ENCODE assay signal across 12 cellular contexts in the genomic region with DNA sequence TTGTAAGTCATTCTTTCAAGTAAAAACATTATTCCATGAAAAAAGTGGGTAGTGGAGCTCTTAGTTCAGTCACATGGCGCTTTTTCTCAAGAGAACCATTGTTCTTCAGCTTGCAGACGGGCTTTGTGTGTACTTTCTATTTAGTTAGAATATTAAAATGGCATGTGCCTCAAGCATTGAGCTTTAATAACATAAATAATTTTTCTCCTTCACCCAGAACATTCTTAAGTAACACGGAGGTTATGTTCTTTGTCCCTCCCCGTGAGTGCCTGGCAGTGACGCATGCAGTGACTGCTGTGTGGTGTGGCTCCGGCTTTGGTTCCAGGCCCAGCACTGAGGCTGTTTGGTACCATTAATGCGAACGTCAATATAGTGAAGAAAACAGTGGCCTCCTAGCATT.
"Had no signal": no experiment of that assay in that cellular context is flagged by ENCODE, and none has a peak within 500 bp of the region (broad histone marks: within the 10 kb centered on the region; RNA-seq: fewer than 3 reads in every experiment).

No MANE protein-coding gene starts in this region.

- H3K9me3 Mint-ChIP-seq: activated CD8-positive, alpha-beta T cell treated with anti-CD3 and anti-CD28 coated beads for 36 hours; natural killer cell; T-helper 2 cell treated with Interferon-gamma antibody and Interleukin-4, amounts not matched to agents 5 μg/mL and 100 μg/mL, for 36 hours had no signal

- H3K4me3 Mint-ChIP-seq: activated CD8-positive, alpha-beta T cell treated with anti-CD3 and anti-CD28 coated beads for 36 hours; activated naive CD4-positive, alpha-beta T cell treated with anti-CD3 and anti-CD28 coated beads, Interleukin-2, amount 50 U/mL, for 24 hours; activated T-helper 17 cell treated with anti-CD3 and anti-CD28 coated beads, Interleukin-2, amount 50 U/mL, for 72 hours; immature natural killer cell; natural killer cell; T-helper 2 cell treated with Interferon-gamma antibody and Interleukin-4, amounts not matched to agents 5 μg/mL and 100 μg/mL, for 36 hours had no signal

- H3K36me3 Mint-ChIP-seq: immature natural killer cell had no signal

- H3K27ac Mint-ChIP-seq: activated CD8-positive, alpha-beta T cell treated with anti-CD3 and anti-CD28 coated beads for 36 hours; activated naive CD4-positive, alpha-beta T cell treated with anti-CD3 and anti-CD28 coated beads, Interleukin-2, amount 50 U/mL, for 24 hours; activated T-helper 17 cell treated with anti-CD3 and anti-CD28 coated beads, Interleukin-2, amount 50 U/mL, for 72 hours; immature natural killer cell; natural killer cell; progenitor cell of endocrine pancreas; T-helper 2 cell treated with Interferon-gamma antibody and Interleukin-4, amounts not matched to agents 5 μg/mL and 100 μg/mL, for 36 hours had no signal

- DNase-seq: activated CD8-positive, alpha-beta T cell treated with anti-CD3 and anti-CD28 coated beads for 36 hours; effector CD8-positive, alpha-beta T cell; immature natural killer cell; natural killer cell; sigmoid colon; stimulated activated CD4-positive, alpha-beta T cell treated with anti-CD3 and anti-CD28 coated beads, Interleukin-2, amount 100 ng/mL, for 24 hours; stimulated activated naive CD4-positive, alpha-beta T cell treated with Interleukin-2 at 50 U/mL for 16 hours; upper lobe of left lung had no signal

- H3K4me1 Mint-ChIP-seq: activated naive CD4-positive, alpha-beta T cell treated with anti-CD3 and anti-CD28 coated beads, Interleukin-2, amount 50 U/mL, for 24 hours; activated T-helper 17 cell treated with anti-CD3 and anti-CD28 coated beads, Interleukin-2, amount 50 U/mL, for 72 hours had no signal
